2 cellular contexts compared by ENCODE assay signal in genomic region chr1:184649500-184649899, GRCh38.
TF ChIP-seq lines count a peak whose summit lies in the region.

No MANE protein-coding gene starts in this region.

TF ChIP-seq in GM12878, 131 proteins besides CTCF, POLR2A, EP300 and RAD21 (continued from another document):
- TF ChIP-seq ZBTB33 (IDR thresholded peaks at IDR 0.05) (no peak), MEF2A (IDR thresholded peaks at IDR 0.05; ENCODE audit: insufficient read depth, low read depth, low read length) (peak; percentile 98), RUNX3 (IDR thresholded peaks at IDR 0.05; ENCODE audit: low read length) (peak; percentile 35; the same call in 1 of the 2 replicates), RELB (IDR thresholded peaks at IDR 0.05; ENCODE audit: low read depth) (no peak), JUNB (IDR thresholded peaks at IDR 0.05) (peak; percentile 19; the same call in 1 of the 2 replicates), PKNOX1 (IDR thresholded peaks at IDR 0.05) (peak; percentile 67), WRNIP1 (IDR thresholded peaks at IDR 0.05; ENCODE audit: borderline replicate concordance, low read depth, low read length) (no peak), NR2F1 (conservative IDR thresholded peaks at IDR 0.05) (no peak), ZNF217 (IDR thresholded peaks at IDR 0.05) (no peak), SMAD5 (IDR thresholded peaks at IDR 0.05; ENCODE audit: low read depth) (no peak), SMC3 (IDR thresholded peaks at IDR 0.05; ENCODE audit: borderline replicate concordance, low read length) (no peak), ZNF274 (IDR thresholded peaks at IDR 0.05; ENCODE audit: insufficient read depth, insufficient read length) (no peak), MTA2 (IDR thresholded peaks at IDR 0.05; ENCODE audit: low read depth) (no peak), ZNF622 (IDR thresholded peaks at IDR 0.05) (no peak), CREM (IDR thresholded peaks at IDR 0.05; ENCODE audit: low read depth) (peak; percentile 15; the same call in 1 of the 2 replicates), HDAC6 (IDR thresholded peaks at IDR 0.05; ENCODE audit: unreplicated experiment) (no peak), TARDBP (IDR thresholded peaks at IDR 0.05; ENCODE audit: borderline replicate concordance) (no peak), CHD1 (IDR thresholded peaks at IDR 0.05; ENCODE audit: low read depth, low read length) (no peak)

TF ChIP-seq in WTC11, 78 proteins besides CTCF, POLR2A, EP300 and RAD21 (continued from another document):
- no peak for TF ChIP-seq ZNF512 (CRISPR knock-in tag; IDR thresholded peaks at IDR 0.05; ENCODE audit: borderline replicate concordance)
- no peak for TF ChIP-seq ERG (CRISPR knock-in tag; IDR thresholded peaks at IDR 0.05)
- no peak for TF ChIP-seq GABPB1 (CRISPR knock-in tag; IDR thresholded peaks at IDR 0.05)
- no peak for TF ChIP-seq TP53 (CRISPR knock-in tag; IDR thresholded peaks at IDR 0.05)
- no peak for TF ChIP-seq IRF1 (CRISPR knock-in tag; IDR thresholded peaks at IDR 0.05)
- no peak for TF ChIP-seq PREB (CRISPR knock-in tag; IDR thresholded peaks at IDR 0.05; ENCODE audit: borderline replicate concordance)
